ENCODE assay signal across 26 cellular contexts in the genomic region with DNA sequence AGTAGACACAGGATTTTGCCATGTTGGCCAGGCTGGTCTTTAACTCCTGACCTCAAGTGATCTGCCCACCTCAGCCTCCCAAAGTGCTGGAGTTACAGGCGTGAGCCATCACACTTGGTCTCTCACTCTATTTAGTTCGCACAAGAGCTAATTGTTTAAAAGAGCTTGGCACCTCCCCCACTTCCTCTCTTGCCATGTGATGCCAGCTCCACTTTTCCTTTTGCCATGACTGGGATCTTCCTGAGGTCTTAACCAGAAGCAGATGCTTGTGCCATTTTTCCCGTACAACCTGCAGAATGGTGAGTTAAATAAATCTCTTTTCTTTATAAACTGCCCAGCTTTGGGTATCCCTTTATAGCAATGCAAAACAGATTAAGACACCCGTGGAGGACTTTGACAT.
"Had no signal": no experiment of that assay in that cellular context is flagged by ENCODE, and none has a peak within 500 bp of the region (broad histone marks: within the 10 kb centered on the region; RNA-seq: fewer than 3 reads in every experiment).

No MANE protein-coding gene starts in this region.

- H3K4me1 ChIP-seq: left lung, upper lobe of left lung had no signal

- H3K27ac ChIP-seq: left lung, lower lobe of right lung, ovary, skin epidermis, stomach, testis, thyroid gland, transverse colon, upper lobe of left lung, vagina had no signal

- H3K9me3 ChIP-seq: left lung, lower lobe of right lung, mucosa of descending colon, ovary, stomach, testis, thyroid gland, transverse colon, upper lobe of left lung, vagina had no signal

- DNase-seq: hypothalamus; immature natural killer cell; kidney; left colon; left lung; lower lobe of right lung; midbrain; mucosa of descending colon; naive thymus-derived CD4-positive, alpha-beta T cell; ovary; retina; right cardiac atrium; stimulated activated CD4-positive, alpha-beta T cell treated with anti-CD3 and anti-CD28 coated beads, Interleukin-12 subunit alpha, Interleukin-12 subunit beta, amount 100 ng/mL, for 4 hours; stimulated activated CD4-positive, alpha-beta T cell treated with anti-CD3 and anti-CD28 coated beads, Interleukin-15, amount 100 ng/mL, for 24 hours; stimulated activated CD4-positive, alpha-beta T cell treated with anti-CD3 and anti-CD28 coated beads, Interleukin-2, amount 100 ng/mL, for 24 hours; stimulated activated CD4-positive, alpha-beta T cell treated with anti-CD3 and anti-CD28 coated beads, Interleukin-4, amount 100 ng/mL, for 1 hour; stimulated activated naive B cell treated with anti-CD40 and anti-IgM and Interleukin-4, amounts not matched to agents 10 μg/mL and 1 μg/mL and 100 μg/mL, for 72 hours; stimulated activated naive CD8-positive, alpha-beta T cell treated with anti-CD3 and anti-CD28 coated beads, Interleukin-15, Interleukin-2, amounts not matched to agents 100 U/mL and 50 U/mL, for 24 hours; stomach; testis; thyroid gland; transverse colon; upper lobe of left lung had no signal

- H3K36me3 ChIP-seq: left lung, lower lobe of right lung, ovary, stomach, thyroid gland, transverse colon, upper lobe of left lung, vagina had no signal

- H3K4me3 ChIP-seq: left lung, lower lobe of right lung, mucosa of descending colon, ovary, skin epidermis, stomach, testis, thyroid gland, transverse colon, upper lobe of left lung, vagina had no signal

- H3K27me3 ChIP-seq: left lung, ovary, stomach, testis, thyroid gland, transverse colon, upper lobe of left lung, vagina had no signal

- FAIRE-seq: islet of Langerhans, kidney had no signal
